11 cellular contexts compared by ENCODE assay signal in the genomic region with DNA sequence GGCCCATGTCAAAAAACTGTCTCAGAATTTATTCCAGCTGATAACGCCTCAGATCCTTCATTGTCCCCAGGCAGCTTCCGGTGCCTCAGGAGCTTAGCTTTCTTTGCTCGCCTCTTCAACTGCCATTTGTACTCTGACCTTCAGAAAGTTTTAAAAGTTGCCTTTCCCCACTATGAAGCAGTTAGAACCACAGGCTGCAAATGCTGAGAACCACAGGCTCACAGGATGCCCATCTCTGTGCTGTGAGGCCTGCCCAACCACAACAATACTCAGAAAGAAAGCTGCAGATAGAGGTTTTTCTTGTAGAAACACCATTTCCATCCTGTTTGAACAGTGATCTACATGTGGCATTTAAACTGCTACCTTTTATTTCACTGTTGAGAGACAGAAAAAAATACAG.
DNase-seq lines count a peak whose midpoint lies in the region; ATAC-seq and FAIRE-seq lines count a peak whose summit lies in the region.
"Had no signal": no experiment of that assay in that cellular context is flagged by ENCODE, and none has a peak within 500 bp of the region (broad histone marks: within the 10 kb centered on the region; RNA-seq: fewer than 3 reads in every experiment).

No MANE protein-coding gene starts in this region.

- peak overlapping the region; percentile 91 for H3K27ac Mint-ChIP-seq in activated CD4-positive, alpha-beta memory T cell treated with anti-CD3 and anti-CD28 coated beads for 36 hours
- peak overlapping the region; percentile 86 for H3K27ac Mint-ChIP-seq in central memory CD8-positive, alpha-beta T cell (ENCODE audit: low read depth)
- peak overlapping the region; percentile 96 to 97 for H3K27ac Mint-ChIP-seq in stimulated activated naive CD8-positive, alpha-beta T cell treated with anti-CD3 and anti-CD28 coated beads, Interleukin-15, amount 100 ng/mL, for 72 hours

- DNase-seq in activated naive CD4-positive, alpha-beta T cell treated with Interleukin-2 at 50 U/mL for 16 hours, result peak; percentile 52
- DNase-seq in activated naive CD4-positive, alpha-beta T cell treated with anti-CD3 and anti-CD28 coated beads, Interleukin-2, amount 50 U/mL, for 16 hours, result no peak
- DNase-seq in activated CD4-positive, alpha-beta memory T cell treated with anti-CD3 and anti-CD28 coated beads for 36 hours, result peak; percentile 82
- DNase-seq in central memory CD8-positive, alpha-beta T cell (ENCODE audit: low spot score in 2 of 2), result peak in 1 of 2 donors; percentile 61
- DNase-seq in stimulated activated naive CD8-positive, alpha-beta T cell treated with anti-CD3 and anti-CD28 coated beads, Interleukin-15, amount 100 ng/mL, for 72 hours, result peak; percentile 72 to 86
- DNase-seq in SIG-M5 (lab: John Stamatoyannopoulos, UW), result no peak
- DNase-seq in RCC 7860 (ENCODE audit: low spot score), result no peak
- no peak for DNase-seq in OCI-M2 (lab: John Stamatoyannopoulos, UW; ENCODE audit: unreplicated experiment)
- DNase-seq: PC-9, trophoblast cell had no signal

- intact Hi-C loops in activated CD4-positive, alpha-beta memory T cell treated with anti-CD3 and anti-CD28 coated beads for 36 hours (cut with micrococcal nuclease), result loop anchor here (1.0 to 2.0 kb wide), 4 partner anchors 8 to 111 kb away; no protein-coding TSS in a partner anchor

- peaks cover 94% of the 10 kb centered on the region for H3K4me1 Mint-ChIP-seq in activated CD4-positive, alpha-beta memory T cell treated with anti-CD3 and anti-CD28 coated beads for 36 hours (ENCODE audit: low read depth)
- H3K4me1 Mint-ChIP-seq in central memory CD8-positive, alpha-beta T cell, result peaks cover 97% of the 10 kb centered on the region
- H3K4me1 Mint-ChIP-seq in stimulated activated naive CD8-positive, alpha-beta T cell treated with anti-CD3 and anti-CD28 coated beads, Interleukin-15, amount 100 ng/mL, for 72 hours, result peaks cover 100% of the 10 kb centered on the region

- no peak for FAIRE-seq in RCC 7860 (lab: Jason Lieb, UNC)
- FAIRE-seq: A549 had no signal

- ATAC-seq in central memory CD8-positive, alpha-beta T cell (replicated peaks; ENCODE audit: extremely low read depth, poor library complexity, severe bottlenecking), result peak; percentile 92
- peak; percentile 97 for ATAC-seq in stimulated activated naive CD8-positive, alpha-beta T cell treated with anti-CD3 and anti-CD28 coated beads, Interleukin-15, amount 100 ng/mL, for 72 hours
- ATAC-seq: A549 had no signal

- POLR2A ChIA-PET in activated CD4-positive, alpha-beta memory T cell treated with anti-CD3 and anti-CD28 coated beads for 36 hours (lab: Charles Lee), result interaction anchor here (0.8 to 4.7 kb wide), 6 partner anchors 48 to 309 kb away, joined by 3 to 23 read pairs (median 5); a partner anchor contains a TSS

- no peaks in the 10 kb centered on the region for H3K27me3 Mint-ChIP-seq in activated CD4-positive, alpha-beta memory T cell treated with anti-CD3 and anti-CD28 coated beads for 36 hours
- no peaks in the 10 kb centered on the region for H3K27me3 Mint-ChIP-seq in central memory CD8-positive, alpha-beta T cell
- no peaks in the 10 kb centered on the region for H3K27me3 Mint-ChIP-seq in stimulated activated naive CD8-positive, alpha-beta T cell treated with anti-CD3 and anti-CD28 coated beads, Interleukin-15, amount 100 ng/mL, for 72 hours

- H3K36me3 Mint-ChIP-seq in activated CD4-positive, alpha-beta memory T cell treated with anti-CD3 and anti-CD28 coated beads for 36 hours, result peaks cover 69% of the 10 kb centered on the region
- H3K36me3 Mint-ChIP-seq in central memory CD8-positive, alpha-beta T cell (ENCODE audit: insufficient read depth), result peaks cover 82% of the 10 kb centered on the region

- H3K9me3 Mint-ChIP-seq in activated CD4-positive, alpha-beta memory T cell treated with anti-CD3 and anti-CD28 coated beads for 36 hours, result no peaks in the 10 kb centered on the region
- H3K9me3 Mint-ChIP-seq in central memory CD8-positive, alpha-beta T cell, result no peaks in the 10 kb centered on the region
- peaks cover 0 to 7% of the 10 kb centered on the region in 2 donors for H3K9me3 Mint-ChIP-seq in stimulated activated naive CD8-positive, alpha-beta T cell treated with anti-CD3 and anti-CD28 coated beads, Interleukin-15, amount 100 ng/mL, for 72 hours

- CTCF ChIA-PET in activated CD4-positive, alpha-beta memory T cell treated with anti-CD3 and anti-CD28 coated beads for 36 hours (lab: Charles Lee), result interaction anchor here (0.7 to 3.7 kb wide), 9 partner anchors 10 to 384 kb away, joined by 3 to 25 read pairs (median 4); no protein-coding TSS in a partner anchor

- peak overlapping the region; percentile 42 for H3K4me3 Mint-ChIP-seq in activated CD4-positive, alpha-beta memory T cell treated with anti-CD3 and anti-CD28 coated beads for 36 hours
- peak overlapping the region; percentile 68 for H3K4me3 Mint-ChIP-seq in central memory CD8-positive, alpha-beta T cell
- peak overlapping the region; percentile 68 to 82 for H3K4me3 Mint-ChIP-seq in stimulated activated naive CD8-positive, alpha-beta T cell treated with anti-CD3 and anti-CD28 coated beads, Interleukin-15, amount 100 ng/mL, for 72 hours

Comparison
In these comparisons a context has a peak if more than half of its experiments do, and no peak if none do; other contexts are left out.
1. DNase-seq: peak in activated naive CD4-positive, alpha-beta T cell treated with Interleukin-2 at 50 U/mL for 16 hours (single experiment), activated CD4-positive, alpha-beta memory T cell treated with anti-CD3 and anti-CD28 coated beads for 36 hours (single experiment) and stimulated activated naive CD8-positive, alpha-beta T cell treated with anti-CD3 and anti-CD28 coated beads, Interleukin-15, amount 100 ng/mL, for 72 hours (2 of 2); none in activated naive CD4-positive, alpha-beta T cell treated with anti-CD3 and anti-CD28 coated beads, Interleukin-2, amount 50 U/mL, for 16 hours (single experiment), SIG-M5 (single experiment), RCC 7860 (single experiment) and OCI-M2 (single experiment).
2. Peak in every context shown above with its lines, with median percentiles within 50 percentile points of each other: H3K27ac Mint-ChIP-seq and H3K4me3 Mint-ChIP-seq.